20 cellular contexts compared by ENCODE assay signal in the genomic region with DNA sequence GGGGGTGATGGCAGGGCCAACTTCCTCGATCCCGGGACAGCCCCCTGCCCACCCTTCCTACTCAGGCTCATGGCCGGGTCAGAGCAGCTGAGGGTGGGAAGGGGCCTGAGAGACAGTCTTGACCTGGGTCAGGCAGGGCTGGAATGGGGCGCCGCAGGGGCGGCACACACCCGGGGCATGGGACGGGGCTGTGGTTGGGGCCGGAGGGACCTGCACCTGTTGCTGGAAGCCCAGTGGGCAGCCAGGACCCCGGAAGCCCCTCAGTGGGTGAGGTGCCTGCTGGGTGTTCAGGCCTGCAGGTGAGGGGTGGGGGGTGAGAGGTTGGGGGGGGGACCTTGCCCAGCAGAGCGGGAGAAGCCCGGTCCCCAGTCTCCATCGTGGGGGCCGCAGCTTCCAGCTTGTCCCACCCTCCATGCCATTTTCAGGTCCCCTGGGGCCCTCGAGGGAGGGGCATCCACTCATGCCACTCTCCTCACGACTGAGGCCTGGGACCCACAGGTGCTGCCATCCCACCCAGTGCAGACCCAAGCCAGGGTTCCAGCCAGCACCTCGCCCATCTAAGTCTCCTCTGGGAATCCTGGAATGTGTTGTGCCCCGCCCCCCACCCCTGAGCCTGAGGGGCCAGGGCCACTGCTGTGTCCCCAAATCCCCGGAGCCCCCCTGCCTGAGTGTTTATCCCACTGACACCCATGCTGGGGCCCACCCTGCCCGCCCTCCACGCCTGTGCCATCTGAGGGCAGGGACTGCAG.
"Had no signal": no experiment of that assay in that cellular context is flagged by ENCODE, and none has a peak within 500 bp of the region (broad histone marks: within the 10 kb centered on the region; RNA-seq: fewer than 3 reads in every experiment).

No MANE protein-coding gene starts in this region.

- H3K27ac ChIP-seq: adrenal gland, neutrophil, parathyroid adenoma, thoracic aorta, upper lobe of left lung, VCaP had no signal

- H3K36me3 Mint-ChIP-seq: activated naive CD4-positive, alpha-beta T cell treated with anti-CD3 and anti-CD28 coated beads, Interleukin-2, amount 50 U/mL, for 72 hours had no signal

- H3K4me3 Mint-ChIP-seq: activated T-cell treated with anti-CD3 and anti-CD28 coated beads, Interleukin-2, amount 50 U/mL, for 72 hours; effector memory CD8-positive, alpha-beta T cell; memory B cell; naive B cell; T-helper 17 cell had no signal

- H3K4me3 ChIP-seq: adrenal gland, thoracic aorta, upper lobe of left lung had no signal

- ATAC-seq: activated naive CD4-positive, alpha-beta T cell treated with anti-CD3 and anti-CD28 coated beads, Interleukin-2, amount 50 U/mL, for 72 hours; activated T-cell treated with anti-CD3 and anti-CD28 coated beads, Interleukin-2, amount 50 U/mL, for 72 hours; effector memory CD8-positive, alpha-beta T cell; left lobe of liver; T-helper 17 cell had no signal

- DNase-seq: activated CD4-positive, alpha-beta T cell treated with anti-CD3 and anti-CD28 coated beads, Interleukin-2, amount 50 U/mL, for 4 hours; activated CD4-positive, CD25-positive, alpha-beta regulatory T cell treated with anti-CD3 and anti-CD28 coated beads, Interleukin-2, amount 50 U/mL, for 72 hours; activated gamma-delta T cell; activated T-cell treated with anti-CD3 and anti-CD28 coated beads, Interleukin-2, amount 50 U/mL, for 72 hours; adrenal gland; dermis blood vessel endothelial cell; effector memory CD8-positive, alpha-beta T cell; islet precursor cell; naive B cell; stimulated activated CD4-positive, alpha-beta T cell treated with anti-CD3 and anti-CD28 coated beads, Interleukin-15, amount 100 ng/mL, for 24 hours; stimulated activated CD4-positive, alpha-beta T cell treated with anti-CD3 and anti-CD28 coated beads, Interleukin-2, amount 100 ng/mL, for 48 hours; T-helper 17 cell had no signal

- H3K27me3 ChIP-seq: upper lobe of left lung had no signal

- H3K4me1 ChIP-seq: adrenal gland, parathyroid adenoma, upper lobe of left lung had no signal

- H3K27me3 Mint-ChIP-seq: T-helper 17 cell had no signal

- H3K9me3 ChIP-seq: adrenal gland, neutrophil, thoracic aorta, upper lobe of left lung had no signal

- H3K36me3 ChIP-seq: adrenal gland, neutrophil, thoracic aorta, upper lobe of left lung had no signal

- H3K27ac Mint-ChIP-seq: activated T-cell treated with anti-CD3 and anti-CD28 coated beads, Interleukin-2, amount 50 U/mL, for 72 hours; effector memory CD8-positive, alpha-beta T cell; memory B cell; T-helper 17 cell had no signal
